17 cellular contexts compared by ENCODE assay signal in genomic region chr3:102810937-102811336, GRCh38.
"Had no signal": no experiment of that assay in that cellular context is flagged by ENCODE, and none has a peak within 500 bp of the region (broad histone marks: within the 10 kb centered on the region; RNA-seq: fewer than 3 reads in every experiment).

No MANE protein-coding gene starts in this region.

- H3K27me3 ChIP-seq: foreskin keratinocyte, right lobe of liver, suprapubic skin, thyroid gland had no signal

- H3K27ac ChIP-seq: foreskin keratinocyte, psoas muscle, right lobe of liver, suprapubic skin, thyroid gland had no signal

- H3K36me3 ChIP-seq: right lobe of liver, suprapubic skin, thyroid gland had no signal

- H3K9me3 ChIP-seq: psoas muscle, right lobe of liver, suprapubic skin, thyroid gland had no signal

- H3K4me1 ChIP-seq: foreskin keratinocyte, psoas muscle, right lobe of liver, suprapubic skin, thyroid gland had no signal

- DNase-seq: effector CD4-positive, alpha-beta T cell; endodermal cell; erythroblast; foreskin keratinocyte; immature natural killer cell; left colon; mesendoderm; naive B cell; psoas muscle; retina; right lobe of liver; stimulated activated CD4-positive, alpha-beta T cell treated with anti-CD3 and anti-CD28 coated beads, Interleukin-4, amount 100 ng/mL, for 1 hour; stimulated activated CD8-positive, alpha-beta memory T cell treated with anti-CD3 and anti-CD28 coated beads, Interleukin-4, amount 100 ng/mL, for 48 hours; stimulated activated naive CD8-positive, alpha-beta T cell treated with anti-CD3 and anti-CD28 coated beads, Interleukin-15, Interleukin-2, amounts not matched to agents 100 U/mL and 50 U/mL, for 24 hours; thyroid gland had no signal

- H3K4me3 ChIP-seq: psoas muscle, right lobe of liver, suprapubic skin, thyroid gland had no signal

- ATAC-seq: foreskin keratinocyte; left colon; psoas muscle; right lobe of liver; stimulated activated effector memory CD8-positive, alpha-beta T cell treated with anti-CD3 and anti-CD28 coated beads, Interleukin-12 subunit alpha, Interleukin-12 subunit beta, amount 100 ng/mL, for 72 hours; stimulated activated naive CD8-positive, alpha-beta T cell treated with anti-CD3 and anti-CD28 coated beads, Interleukin-15, Interleukin-2, amounts not matched to agents 100 U/mL and 50 U/mL, for 24 hours had no signal
